Comparison of ENCODE assay signal across 8 cellular contexts in genomic region chr1:36463773-36464604, GRCh38. TPM values are rescaled to one million over a fixed set of nuclear protein-coding genes. Genes with fewer than 3 reads are reported as not detected.
DNase-seq lines count a peak whose midpoint lies in the region; ATAC-seq and TF ChIP-seq lines count a peak whose summit lies in the region.

TSS of gene MRPS15 (minus strand) at chr1:36464384. CDS start at chr1:36464275, 109 bp downstream.

- peak within 1 kb of the TSS; percentile 90 to 99 (median 98) for H3K27ac Mint-ChIP-seq in naive thymus-derived CD4-positive, alpha-beta T cell
- peak within 1 kb of the TSS; percentile 99 for H3K27ac Mint-ChIP-seq in stimulated activated naive B cell treated with anti-CD40 and anti-IgM and Interleukin-4, amounts not matched to agents 10 μg/mL and 1 μg/mL and 100 μg/mL, for 72 hours

- TF ChIP-seq CTCF in DND-41 (IDR thresholded peaks at IDR 0.05; ENCODE audit: borderline replicate concordance, extremely low read depth, low read length, poor library complexity, severe bottlenecking): no peak

- H4K20me1 ChIP-seq in DND-41 (ENCODE audit: insufficient read depth, low read length) (0 out of 2 replicates have a peak, but pooled peaks cover 4% of the 10 kb centered on the region), GM23248 (ENCODE audit: insufficient read depth) (no peaks in the 10 kb centered on the region)

- H3K4me3 Mint-ChIP-seq in naive thymus-derived CD4-positive, alpha-beta T cell: peak within 1 kb of the TSS; percentile 86 to 100 (median 97)
- peak within 1 kb of the TSS; percentile 96 to 100 for H3K4me3 Mint-ChIP-seq in stimulated activated naive B cell treated with anti-CD40 and anti-IgM and Interleukin-4, amounts not matched to agents 10 μg/mL and 1 μg/mL and 100 μg/mL, for 72 hours

- CTCF ChIA-PET in naive thymus-derived CD4-positive, alpha-beta T cell (lab: Charles Lee): interaction anchor here (0.6 kb wide), 1 partner anchor 1004 kb away, joined by 3 read pairs; no protein-coding TSS in a partner anchor

- H3K4me1 Mint-ChIP-seq in naive thymus-derived CD4-positive, alpha-beta T cell: peaks cover 18 to 54% (median 43%) of the 10 kb centered on the region in 7 donors
- H3K4me1 Mint-ChIP-seq in stimulated activated naive B cell treated with anti-CD40 and anti-IgM and Interleukin-4, amounts not matched to agents 10 μg/mL and 1 μg/mL and 100 μg/mL, for 72 hours: peaks cover 22 to 45% of the 10 kb centered on the region in 2 donors

- H3K36me3 Mint-ChIP-seq in naive thymus-derived CD4-positive, alpha-beta T cell: peaks cover 5 to 24% (median 17%) of the 10 kb centered on the region in 5 donors
- peaks cover 29 to 35% of the 10 kb centered on the region in 2 donors for H3K36me3 Mint-ChIP-seq in stimulated activated naive B cell treated with anti-CD40 and anti-IgM and Interleukin-4, amounts not matched to agents 10 μg/mL and 1 μg/mL and 100 μg/mL, for 72 hours

- no peaks in the 10 kb centered on the region for H3K27me3 Mint-ChIP-seq in naive thymus-derived CD4-positive, alpha-beta T cell
- H3K27me3 Mint-ChIP-seq in stimulated activated naive B cell treated with anti-CD40 and anti-IgM and Interleukin-4, amounts not matched to agents 10 μg/mL and 1 μg/mL and 100 μg/mL, for 72 hours: no peaks in the 10 kb centered on the region

- H3K4me2 ChIP-seq in DND-41 (ENCODE audit: insufficient read depth, low read length): peak within 1 kb of the TSS; percentile 99
- peak within 1 kb of the TSS; percentile 92 for H3K4me2 ChIP-seq in GM23248 (ENCODE audit: unreplicated experiment)

- H2AFZ ChIP-seq in DND-41 (ENCODE audit: low read depth, low read length) (peak within 1 kb of the TSS; percentile 95), GM23248 (peak within 1 kb of the TSS; percentile 97)

- 1% methylated on average over 64 of the region's 66 CpGs for WGBS in GM23248 (ENCODE audit: low coverage in 1 of 2, low lambda C conversion rate in 2 of 2, missing lambda C conversion rate in 2 of 2), 2 experiments

- no peaks in the 10 kb centered on the region for H3K9me3 ChIP-seq in DND-41 (ENCODE audit: insufficient read depth, low read length, severe bottlenecking)
- no peaks in the 10 kb centered on the region for H3K9me3 ChIP-seq in GM23248 (ENCODE audit: low read depth)
- no peaks in the 10 kb centered on the region for H3K9me3 ChIP-seq in naive thymus-derived CD4-positive, alpha-beta T cell (ENCODE audit: control insufficient read depth in 2 of 3, low read length in 3 of 3)

- POLR2A ChIA-PET in naive thymus-derived CD4-positive, alpha-beta T cell (lab: Charles Lee): interaction anchor here (0.5 to 2.9 kb wide), 11 partner anchors 10 to 1479 kb away, joined by 3 to 28 read pairs (median 5); partner anchors contain the start of genes LSM10, OSCP1, SFPQ and SH3D21

- H3K9me2 ChIP-seq in GM23248 (ENCODE audit: insufficient read depth): no peaks in the 10 kb centered on the region

- H3K9ac ChIP-seq in DND-41 (ENCODE audit: low read depth, low read length): peak within 1 kb of the TSS; percentile 86
- H3K9ac ChIP-seq in GM23248: peak within 1 kb of the TSS; percentile 91

- peaks cover 38% of the 10 kb centered on the region for H3K36me3 ChIP-seq in DND-41 (ENCODE audit: insufficient read depth, low read length)
- H3K36me3 ChIP-seq in GM23248 (ENCODE audit: low read depth): no peaks in the 10 kb centered on the region
- H3K36me3 ChIP-seq in naive thymus-derived CD4-positive, alpha-beta T cell (ENCODE audit: control insufficient read depth in 2 of 3, insufficient read depth in 3 of 3, low read length in 3 of 3): peaks cover 7 to 38% (median 12%) of the 10 kb centered on the region in 3 experiments

- in situ Hi-C loops in GM23248 (cut with MboI): no loop called here

- H3K27ac ChIP-seq in DND-41 (ENCODE audit: low read length) (peak within 1 kb of the TSS; percentile 93), GM23248 (peak within 1 kb of the TSS; percentile 92)
- H3K27ac ChIP-seq in naive thymus-derived CD4-positive, alpha-beta T cell (ENCODE audit: low read depth, low read length): peak within 1 kb of the TSS; percentile 91

- peaks cover 25% of the 10 kb centered on the region for H3K79me2 ChIP-seq in DND-41 (ENCODE audit: insufficient read depth, low read length)
- peaks cover 14% of the 10 kb centered on the region for H3K79me2 ChIP-seq in GM23248 (ENCODE audit: insufficient read depth)

- peak; percentile 95 for ATAC-seq in DND-41 (ENCODE audit: insufficient read depth, low read depth)
- ATAC-seq in naive thymus-derived CD4-positive, alpha-beta T cell: peak; percentile 99
- peak; percentile 96 to 98 for ATAC-seq in stimulated activated naive B cell treated with anti-CD40 and anti-IgM and Interleukin-4, amounts not matched to agents 10 μg/mL and 1 μg/mL and 100 μg/mL, for 72 hours (replicated peaks)

- no peaks in the 10 kb centered on the region for H3F3A ChIP-seq in GM23248 (ENCODE audit: insufficient read depth)

- no peaks in the 10 kb centered on the region for H3K9me3 Mint-ChIP-seq in naive thymus-derived CD4-positive, alpha-beta T cell
- H3K9me3 Mint-ChIP-seq in stimulated activated naive B cell treated with anti-CD40 and anti-IgM and Interleukin-4, amounts not matched to agents 10 μg/mL and 1 μg/mL and 100 μg/mL, for 72 hours: no peaks in the 10 kb centered on the region

- intact Hi-C loops in naive thymus-derived CD4-positive, alpha-beta T cell (cut with micrococcal nuclease): loop anchor here (1.0 to 10.0 kb wide), 11 partner anchors 14 to 1228 kb away; partner anchors contain the start of genes OSCP1 (in 2 of the 2), TRAPPC3 (in 2 of the 2), ADPRS (in 1 of the 2) and AGO3 (in 1 of the 2)

- H3K4me3 ChIP-seq in DND-41 (ENCODE audit: low read depth in 1 of 2, low read length in 2 of 2) (peak within 1 kb of the TSS; percentile 97 to 98), GM23248 (peak within 1 kb of the TSS; percentile 100)
- peak within 1 kb of the TSS; percentile 85 for H3K4me3 ChIP-seq in naive thymus-derived CD4-positive, alpha-beta T cell (ENCODE audit: low read length)

- H3K27me3 ChIP-seq in DND-41 (ENCODE audit: insufficient read depth, low read length, poor library complexity) (no peaks in the 10 kb centered on the region), GM23248 (replicated peaks; ENCODE audit: insufficient read depth) (no peaks in the 10 kb centered on the region)
- H3K27me3 ChIP-seq in naive thymus-derived CD4-positive, alpha-beta T cell (ENCODE audit: control insufficient read depth in 2 of 2, insufficient read depth in 2 of 2, low read length in 2 of 2): no peaks in the 10 kb centered on the region

- DNase-seq in DND-41 (peak; percentile 96), GM23248 (peak; percentile 98), Kasumi-1 (lab: John Stamatoyannopoulos, UW) (peak; percentile 98), RPMI7951 (ENCODE audit: low read depth) (peak; percentile 93), fibroblast of gingiva (ENCODE audit: low read depth) (peak; percentile 95)
- DNase-seq in activated T-helper 1 cell treated with anti-CD3 and anti-CD28 coated beads, Interleukin-2, amount 50 U/mL, for 16 hours (ENCODE audit: low read depth in 1 of 2, low spot score in 1 of 2): peak; percentile 86
- DNase-seq in naive thymus-derived CD4-positive, alpha-beta T cell: peak; percentile 85 to 95 (median 93)
- peak; percentile 94 for DNase-seq in stimulated activated naive B cell treated with anti-CD40 and anti-IgM and Interleukin-4, amounts not matched to agents 10 μg/mL and 1 μg/mL and 100 μg/mL, for 72 hours

- H3K4me1 ChIP-seq in DND-41 (ENCODE audit: insufficient read depth, low read length): peaks cover 51% of the 10 kb centered on the region
- peaks cover 9% of the 10 kb centered on the region for H3K4me1 ChIP-seq in GM23248 (ENCODE audit: insufficient read depth)
- peaks cover 7 to 13% of the 10 kb centered on the region in 2 donors for H3K4me1 ChIP-seq in naive thymus-derived CD4-positive, alpha-beta T cell (ENCODE audit: control insufficient read depth in 2 of 2, insufficient read depth in 2 of 2, low read length in 2 of 2)

RNA-seq across cellular contexts. Expression of gene MRPS15, which starts in this region (rescaled TPM):
- 37.9 and 53.7 TPM in 2 replicates for total RNA-seq in GM23248 (2014; rRNA removed; shearing (Covaris generic))
- 103 and 107 TPM in 2 replicates for polyA plus RNA-seq in GM23248 (2016; fragmentation: Nextera tagmentation; extraction: Ambion mirVana)
- 116 and 139 TPM in 2 replicates for total RNA-seq in RPMI7951 (2014; rRNA removed; shearing (Covaris generic))
- total RNA-seq in naive thymus-derived CD4-positive, alpha-beta T cell: 10 to 100 TPM; 30.2 to 84.0 (median 36.3) TPM
- polyA plus RNA-seq in naive thymus-derived CD4-positive, alpha-beta T cell: 10 to 100 TPM; 86.2 to 86.5 TPM

Comparison
In these comparisons a context has a peak if more than half of its experiments do, and no peak if none do; other contexts are left out.
1. Peak in every context shown above with its lines: DNase-seq, ATAC-seq, H3K4me3 ChIP-seq and H3K27ac ChIP-seq.